ENCODE assay signal across 13 cellular contexts in the genomic region with DNA sequence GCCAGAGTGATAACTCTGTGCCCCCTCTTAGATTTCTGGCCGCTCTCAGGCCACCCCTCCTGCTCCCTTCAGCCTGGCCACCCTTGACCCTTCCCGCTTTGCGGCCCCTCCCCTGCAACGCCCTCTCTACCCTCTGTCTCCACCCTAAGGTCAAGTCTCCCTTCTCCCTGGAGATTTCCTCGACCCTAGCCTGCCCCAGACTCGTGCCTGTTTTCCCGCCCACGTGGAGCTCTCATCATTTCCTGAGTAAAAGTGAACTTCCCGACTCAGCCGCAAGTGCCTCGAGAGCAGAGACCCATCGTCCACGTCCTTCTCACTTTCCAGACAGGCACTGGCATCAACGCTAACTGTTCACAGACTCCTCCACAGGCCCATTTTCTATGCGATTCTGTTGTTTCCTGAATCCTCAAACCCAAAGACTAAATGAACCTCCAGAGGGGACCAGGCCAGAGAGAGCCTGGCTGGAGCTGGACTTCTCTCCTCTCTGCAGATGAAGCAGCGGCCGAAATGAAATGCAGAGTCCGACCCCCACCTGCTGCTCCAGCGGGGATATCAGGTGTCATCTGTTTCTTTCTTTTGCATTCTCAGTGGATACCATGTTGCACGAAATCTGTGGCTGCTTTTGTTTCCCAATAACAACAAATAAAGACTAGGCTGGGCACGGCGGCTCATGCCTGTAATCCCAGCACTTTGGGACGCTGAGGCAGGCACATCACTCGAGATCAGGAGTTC. TPM values are rescaled to one million over a fixed set of nuclear protein-coding genes. Genes with fewer than 3 reads are reported as not detected.
A peak's percentile ranks its signal among the peaks of the same experiment; 100 is the strongest.
DNase-seq lines count a peak whose midpoint lies in the region; ATAC-seq and TF ChIP-seq lines count a peak whose summit lies in the region.
"Had no signal": no experiment of that assay in that cellular context is flagged by ENCODE, and none has a peak within 500 bp of the region (broad histone marks: within the 10 kb centered on the region; RNA-seq: fewer than 3 reads in every experiment).

No MANE protein-coding gene starts in this region.

- no peak overlapping the region for H2BK12ac ChIP-seq in neuronal stem cell (ENCODE audit: low read length)

- peak; percentile 39 for DNase-seq in activated CD8-positive, alpha-beta T cell treated with anti-CD3 and anti-CD28 coated beads for 36 hours
- DNase-seq in activated CD8-positive, alpha-beta T cell treated with anti-CD3 and anti-CD28 coated beads, Interleukin-2, amount 10 ng/mL, durations not matched to agents 7 days and 5 days, result no peak
- DNase-seq in IMR-90 (peak; percentile 12), neuronal stem cell (ENCODE audit: low spot score) (no peak), NCI-H510A (lab: John Stamatoyannopoulos, UW) (no peak), superior temporal gyrus (ENCODE audit: extremely low spot score) (no peak), AG08395 (ENCODE audit: low spot score) (no peak)
- DNase-seq: DMS79 treated with DMSO at 0.1 percent for 48 hours, foreskin melanocyte, NCI-H2081, spleen had no signal

- no peak for TF ChIP-seq RAD21 in IMR-90 (IDR thresholded peaks at IDR 0.05; ENCODE audit: low read length)

- peaks cover 16% of the 10 kb centered on the region for H3K9me3 ChIP-seq in IMR-90 (ENCODE audit: control insufficient read depth, insufficient read depth, low read length)
- H3K9me3 ChIP-seq in endocrine pancreas (ENCODE audit: control insufficient read depth, low read length), result no peaks in the 10 kb centered on the region
- no peaks in the 10 kb centered on the region for H3K9me3 ChIP-seq in neuronal stem cell (replicated peaks in 1 of 2; ENCODE audit: control insufficient read depth in 2 of 2, insufficient read depth in 1 of 2, low read depth in 1 of 2, low read length in 2 of 2)
- H3K9me3 ChIP-seq: spleen had no signal

- H3K4me1 Mint-ChIP-seq in activated CD8-positive, alpha-beta T cell treated with anti-CD3 and anti-CD28 coated beads for 36 hours (ENCODE audit: low read depth), result peaks cover 22% of the 10 kb centered on the region
- peaks cover 35% of the 10 kb centered on the region for H3K4me1 Mint-ChIP-seq in activated CD8-positive, alpha-beta T cell treated with anti-CD3 and anti-CD28 coated beads, Interleukin-2, amount 10 ng/mL, durations not matched to agents 7 days and 5 days (ENCODE audit: low read depth)

- no peaks in the 10 kb centered on the region for H3K9me3 Mint-ChIP-seq in activated CD8-positive, alpha-beta T cell treated with anti-CD3 and anti-CD28 coated beads for 36 hours
- H3K9me3 Mint-ChIP-seq in activated CD8-positive, alpha-beta T cell treated with anti-CD3 and anti-CD28 coated beads, Interleukin-2, amount 10 ng/mL, durations not matched to agents 7 days and 5 days (ENCODE audit: insufficient read depth), result no peaks in the 10 kb centered on the region

- WGBS in IMR-90 (ENCODE audit: extremely low coverage in 2 of 2, insufficient read length in 1 of 2), 2 experiments, result 39% methylated on average over 15 of the region's 24 CpGs; no CpG with 5 or more reads in 1 of the 2 experiments
- WGBS in neuronal stem cell (ENCODE audit: extremely low coverage in 2 of 2, insufficient read length in 2 of 2, insufficient replicate concordance in 1 of 2), 2 donors, result no CpG with 5 or more reads among the region's 24 CpGs

- no peak overlapping the region for H2BK20ac ChIP-seq in IMR-90 (ENCODE audit: low read depth, low read length)

- H3K27me3 ChIP-seq in IMR-90 (ENCODE audit: control insufficient read depth, insufficient read depth, low read length), result peaks cover 67% of the 10 kb centered on the region
- H3K27me3 ChIP-seq in endocrine pancreas (ENCODE audit: control insufficient read depth, insufficient read depth, low read length), result no peaks in the 10 kb centered on the region
- H3K27me3 ChIP-seq in neuronal stem cell (ENCODE audit: control insufficient read depth in 3 of 3, insufficient read depth in 3 of 3, low read depth in 1 of 3, low read length in 3 of 3), result peaks cover 0 to 59% (median 10%) of the 10 kb centered on the region in 3 experiments

- no peak overlapping the region for H4K91ac ChIP-seq in IMR-90 (ENCODE audit: insufficient read depth, low read depth, low read length)
- H4K91ac ChIP-seq in neuronal stem cell (ENCODE audit: low read depth, low read length, poor library complexity), result no peak overlapping the region

- H3K4me1 ChIP-seq in IMR-90 (ENCODE audit: control insufficient read depth, insufficient read depth, low read length), result peaks cover 2% of the 10 kb centered on the region
- H3K4me1 ChIP-seq in endocrine pancreas (ENCODE audit: control insufficient read depth, insufficient read depth, low read length), result no peaks in the 10 kb centered on the region
- H3K4me1 ChIP-seq in neuronal stem cell (ENCODE audit: control insufficient read depth in 2 of 2, insufficient read depth in 1 of 2, low read depth in 1 of 2, low read length in 2 of 2), result peaks cover 5 to 10% of the 10 kb centered on the region in 2 donors

- no peak overlapping the region for H2BK5ac ChIP-seq in IMR-90 (ENCODE audit: low read depth, low read length, poor library complexity, severe bottlenecking)
- no peak overlapping the region for H2BK5ac ChIP-seq in neuronal stem cell (ENCODE audit: low read length)

- POLR2A ChIA-PET in activated CD8-positive, alpha-beta T cell treated with anti-CD3 and anti-CD28 coated beads for 36 hours (lab: Charles Lee), result interaction anchor here (1.6 kb wide), 1 partner anchor 77 kb away, joined by 3 read pairs; no protein-coding TSS in a partner anchor
- POLR2A ChIA-PET in activated CD8-positive, alpha-beta T cell treated with anti-CD3 and anti-CD28 coated beads, Interleukin-2, amount 10 ng/mL, durations not matched to agents 7 days and 5 days (lab: Charles Lee), result no interaction called here
- POLR2A ChIA-PET in IMR-90 (lab: Charles Lee; ENCODE audit: unreplicated experiment), result no interaction called here

- no peak overlapping the region for H3K27ac ChIP-seq in IMR-90 (ENCODE audit: insufficient read depth, low read length)
- no peak overlapping the region for H3K27ac ChIP-seq in neuronal stem cell (replicated peaks; ENCODE audit: low read length)

- H2BK15ac ChIP-seq in IMR-90 (ENCODE audit: low read depth, low read length), result no peak overlapping the region
- H2BK15ac ChIP-seq in neuronal stem cell (ENCODE audit: low read length), result no peak overlapping the region

- H3K14ac ChIP-seq in IMR-90 (replicated peaks; ENCODE audit: low read depth, low read length), result no peak overlapping the region
- H3K14ac ChIP-seq in neuronal stem cell (ENCODE audit: low read length), result no peak overlapping the region

- H2AK9ac ChIP-seq in IMR-90 (replicated peaks; ENCODE audit: low read depth, low read length, poor library complexity), result no peak overlapping the region

- H3K27me3 Mint-ChIP-seq in activated CD8-positive, alpha-beta T cell treated with anti-CD3 and anti-CD28 coated beads for 36 hours, result peaks cover 13% of the 10 kb centered on the region
- H3K27me3 Mint-ChIP-seq in activated CD8-positive, alpha-beta T cell treated with anti-CD3 and anti-CD28 coated beads, Interleukin-2, amount 10 ng/mL, durations not matched to agents 7 days and 5 days (ENCODE audit: low read depth), result peaks cover 4% of the 10 kb centered on the region

- no peaks in the 10 kb centered on the region for H4K20me1 ChIP-seq in IMR-90 (ENCODE audit: insufficient read depth, low read length)

- no peak overlapping the region for H2BK120ac ChIP-seq in IMR-90 (ENCODE audit: low read depth, low read length)
- H2BK120ac ChIP-seq in neuronal stem cell (ENCODE audit: low read depth, low read length), result no peak overlapping the region

- H3K18ac ChIP-seq in IMR-90 (ENCODE audit: low read depth, low read length) (no peak overlapping the region), neuronal stem cell (ENCODE audit: low read length) (peak overlapping the region; percentile 13)

- in situ Hi-C loops in IMR-90 (cut with MboI; ENCODE audit: low sequenced_read_pairs), result no loop called here

- peak; percentile 25 for ATAC-seq in activated CD8-positive, alpha-beta T cell treated with anti-CD3 and anti-CD28 coated beads for 36 hours
- no peak for ATAC-seq in activated CD8-positive, alpha-beta T cell treated with anti-CD3 and anti-CD28 coated beads, Interleukin-2, amount 10 ng/mL, durations not matched to agents 7 days and 5 days
- ATAC-seq in IMR-90 (ENCODE audit: low read depth), result peak; percentile 21; the same call in 1 of the 2 replicates

- no peak overlapping the region for H3K56ac ChIP-seq in IMR-90 (ENCODE audit: extremely low read depth, insufficient read depth, low read length)

- H2AK5ac ChIP-seq in IMR-90 (ENCODE audit: low read depth, low read length) (no peak overlapping the region), neuronal stem cell (ENCODE audit: low read depth, low read length) (peak overlapping the region; percentile 74)

- H3K36me3 ChIP-seq in IMR-90 (ENCODE audit: control insufficient read depth, insufficient read depth, low read length) (no peaks in the 10 kb centered on the region), endocrine pancreas (ENCODE audit: control insufficient read depth, insufficient read depth, low read length) (no peaks in the 10 kb centered on the region), neuronal stem cell (replicated peaks in 1 of 2; ENCODE audit: control insufficient read depth in 2 of 2, insufficient read depth in 2 of 2, low read length in 2 of 2) (no peaks in the 10 kb centered on the region)
- H3K36me3 ChIP-seq: spleen had no signal

- peak overlapping the region; percentile 63 for H2AFZ ChIP-seq in IMR-90 (replicated peaks; ENCODE audit: low read length, poor library complexity)
- peak overlapping the region; percentile 78 for H2AFZ ChIP-seq in neuronal stem cell (ENCODE audit: low read length)

- intact Hi-C loops in activated CD8-positive, alpha-beta T cell treated with anti-CD3 and anti-CD28 coated beads for 36 hours (cut with micrococcal nuclease), result no loop called here
- intact Hi-C loops in IMR-90 (cut with micrococcal nuclease), result no loop called here

- TF ChIP-seq POLR2A in IMR-90 (IDR thresholded peaks at IDR 0.05; ENCODE audit: low read depth, low read length), result no peak

- dilution Hi-C loops in IMR-90 (cut with HindIII; ENCODE audit: low sequenced_read_pairs, unreplicated experiment), result no loop called here

- no peak overlapping the region for H4K5ac ChIP-seq in IMR-90 (ENCODE audit: low read depth, low read length)

- H3K79me1 ChIP-seq in IMR-90 (ENCODE audit: low read depth in 1 of 2, low read length in 2 of 2) (no peaks in the 10 kb centered on the region), neuronal stem cell (ENCODE audit: low read depth, low read length) (no peaks in the 10 kb centered on the region)

- H3K4me2 ChIP-seq in IMR-90 (ENCODE audit: low read depth, low read length), result no peak overlapping the region
- no peak overlapping the region for H3K4me2 ChIP-seq in neuronal stem cell (ENCODE audit: insufficient read depth, low read length, poor library complexity, severe bottlenecking)

- H3K9me1 ChIP-seq in IMR-90 (ENCODE audit: insufficient read depth, low read length), result no peaks in the 10 kb centered on the region

- H3K27ac Mint-ChIP-seq in activated CD8-positive, alpha-beta T cell treated with anti-CD3 and anti-CD28 coated beads for 36 hours, result no peak overlapping the region
- no peak overlapping the region for H3K27ac Mint-ChIP-seq in activated CD8-positive, alpha-beta T cell treated with anti-CD3 and anti-CD28 coated beads, Interleukin-2, amount 10 ng/mL, durations not matched to agents 7 days and 5 days

- H3K36me3 Mint-ChIP-seq in activated CD8-positive, alpha-beta T cell treated with anti-CD3 and anti-CD28 coated beads for 36 hours (ENCODE audit: low read depth), result no peaks in the 10 kb centered on the region
- no peaks in the 10 kb centered on the region for H3K36me3 Mint-ChIP-seq in activated CD8-positive, alpha-beta T cell treated with anti-CD3 and anti-CD28 coated beads, Interleukin-2, amount 10 ng/mL, durations not matched to agents 7 days and 5 days (ENCODE audit: low read depth)

- H3K4me3 Mint-ChIP-seq in activated CD8-positive, alpha-beta T cell treated with anti-CD3 and anti-CD28 coated beads for 36 hours, result no peak overlapping the region
- no peak overlapping the region for H3K4me3 Mint-ChIP-seq in activated CD8-positive, alpha-beta T cell treated with anti-CD3 and anti-CD28 coated beads, Interleukin-2, amount 10 ng/mL, durations not matched to agents 7 days and 5 days

- H3K4me3 ChIP-seq in IMR-90 (ENCODE audit: insufficient read depth, low read depth, low read length) (no peak overlapping the region), endocrine pancreas (ENCODE audit: control insufficient read depth, insufficient read depth, low read length) (no peak overlapping the region), neuronal stem cell (ENCODE audit: low read length in 2 of 2) (no peak overlapping the region)
- H3K4me3 ChIP-seq: spleen had no signal

- H3K9ac ChIP-seq in IMR-90 (ENCODE audit: low read depth, low read length) (no peak overlapping the region), endocrine pancreas (ENCODE audit: control insufficient read depth, insufficient read depth, low read length) (peak overlapping the region; percentile 33), neuronal stem cell (ENCODE audit: low read depth, low read length, poor library complexity) (no peak overlapping the region)

- no peak for TF ChIP-seq CTCF in activated CD8-positive, alpha-beta T cell treated with anti-CD3 and anti-CD28 coated beads for 36 hours (IDR thresholded peaks at IDR 0.05)
- TF ChIP-seq CTCF in IMR-90 (conservative IDR thresholded peaks at IDR 0.05; ENCODE audit: low read depth, low read length), result no peak

- H4K8ac ChIP-seq in IMR-90 (ENCODE audit: low read depth in 2 of 2, low read length in 2 of 2) (no peak overlapping the region), neuronal stem cell (ENCODE audit: low read depth, low read length) (no peak overlapping the region)

- BruUV-seq in IMR-90 (replicated peaks; lab: Mats Ljungman, UMichigan), result no TSS peak

- H3K4ac ChIP-seq in IMR-90 (ENCODE audit: low read depth, low read length) (no peak overlapping the region), neuronal stem cell (ENCODE audit: low read length) (no peak overlapping the region)

- H3K23ac ChIP-seq in IMR-90 (ENCODE audit: low read depth, low read length) (no peak overlapping the region), neuronal stem cell (ENCODE audit: low read depth, low read length, poor library complexity) (peak overlapping the region; percentile 27)

- CTCF ChIA-PET in activated CD8-positive, alpha-beta T cell treated with anti-CD3 and anti-CD28 coated beads for 36 hours (lab: Charles Lee), result interaction anchor here (1.1 kb wide), 1 partner anchor 88 kb away, joined by 3 read pairs; no protein-coding TSS in a partner anchor
- CTCF ChIA-PET in activated CD8-positive, alpha-beta T cell treated with anti-CD3 and anti-CD28 coated beads, Interleukin-2, amount 10 ng/mL, durations not matched to agents 7 days and 5 days (lab: Charles Lee), result no interaction called here
- CTCF ChIA-PET in IMR-90 (lab: Yijun Ruan, JAX), result no interaction called here

RNA-seq across cellular contexts. Expression of gene RTN4RL1, which starts 52.5 kb away (rescaled TPM):
- total RNA-seq in activated CD8-positive, alpha-beta T cell treated with anti-CD3 and anti-CD28 coated beads for 36 hours, result under 1 TPM; 0.27 to 0.49 TPM
- total RNA-seq in activated CD8-positive, alpha-beta T cell treated with anti-CD3 and anti-CD28 coated beads, Interleukin-2, amount 10 ng/mL, durations not matched to agents 7 days and 5 days, result under 1 TPM; 0.10 to 0.18 TPM
- total RNA-seq in IMR-90 (2012; rRNA removed), result under 0.01 TPM in 2 replicates
- 0.03 and 0.04 TPM in 2 replicates for polyA plus RNA-seq in IMR-90 (2012; rRNA removed)
- polyA plus RNA-seq in IMR-90 (2012; cell fraction: cytosol; rRNA removed), result 0.07 TPM in 1 of 2 replicates, not detected in the other
- polyA plus RNA-seq in IMR-90 (2012; cell fraction: nucleus; rRNA removed; ENCODE audit: low replicate concordance), result 0.03 TPM in 1 of 2 replicates, not detected in the other
- 4.0 TPM for polyA plus RNA-seq in neuronal stem cell (2013, experiment 1 of 2)
- 3.9 TPM for polyA plus RNA-seq in neuronal stem cell (2013, experiment 2 of 2)
- total RNA-seq: kidney epithelial cell had no signal

RNA-seq across cellular contexts. Expression of gene DPH1, which starts 57.4 kb away (rescaled TPM):
- 10 to 100 TPM; 27.8 to 32.5 TPM for total RNA-seq in activated CD8-positive, alpha-beta T cell treated with anti-CD3 and anti-CD28 coated beads for 36 hours
- 10 to 100 TPM; 24.6 to 24.7 TPM for total RNA-seq in activated CD8-positive, alpha-beta T cell treated with anti-CD3 and anti-CD28 coated beads, Interleukin-2, amount 10 ng/mL, durations not matched to agents 7 days and 5 days
- 20.6 and 24.4 TPM in 2 replicates for total RNA-seq in IMR-90 (2012; rRNA removed)
- 49.9 and 51.9 TPM in 2 replicates for polyA plus RNA-seq in IMR-90 (2012; rRNA removed)
- polyA plus RNA-seq in IMR-90 (2012; cell fraction: cytosol; rRNA removed), result 31.8 and 38.7 TPM in 2 replicates
- polyA plus RNA-seq in IMR-90 (2012; cell fraction: nucleus; rRNA removed; ENCODE audit: low replicate concordance), result 153 and 299 TPM in 2 replicates
- 19.6 TPM for polyA plus RNA-seq in neuronal stem cell (2013, experiment 1 of 2)
- 18.0 TPM for polyA plus RNA-seq in neuronal stem cell (2013, experiment 2 of 2)

Comparison
In these comparisons a context has a peak if more than half of its experiments do, and no peak if none do; other contexts are left out.
1. DNase-seq: peak in activated CD8-positive, alpha-beta T cell treated with anti-CD3 and anti-CD28 coated beads for 36 hours (single experiment) and IMR-90 (single experiment); none in activated CD8-positive, alpha-beta T cell treated with anti-CD3 and anti-CD28 coated beads, Interleukin-2, amount 10 ng/mL, durations not matched to agents 7 days and 5 days (single experiment), neuronal stem cell (single experiment), NCI-H510A (single experiment), superior temporal gyrus (single experiment) and AG08395 (single experiment).